ENCODE assay signal across 11 cellular contexts in genomic region chr19:4678881-4679379, GRCh38. TPM values are rescaled to one million over a fixed set of nuclear protein-coding genes. Genes with fewer than 3 reads are reported as not detected.
DNase-seq lines count a peak whose midpoint lies in the region; ATAC-seq and TF ChIP-seq lines count a peak whose summit lies in the region.
"Had no signal": no experiment of that assay in that cellular context is flagged by ENCODE, and none has a peak within 500 bp of the region (broad histone marks: within the 10 kb centered on the region; RNA-seq: fewer than 3 reads in every experiment).

No MANE protein-coding gene starts in this region.

- H3K79me2 ChIP-seq in SK-N-SH (ENCODE audit: insufficient read depth), result no peaks in the 10 kb centered on the region

- no peaks in the 10 kb centered on the region for H3K9me3 ChIP-seq in SK-N-SH
- H3K9me3 ChIP-seq: pancreas had no signal

- peak; percentile 41 for DNase-seq in activated CD4-positive, alpha-beta T cell treated with anti-CD3 and anti-CD28 coated beads for 48 hours
- no peak for DNase-seq in activated CD4-positive, alpha-beta T cell treated with anti-CD3 and anti-CD28 coated beads, Interleukin-2, amount 10 ng/mL, durations not matched to agents 7 days and 5 days
- DNase-seq in SK-N-SH, result peak; percentile 81
- peak; percentile 11 for DNase-seq in fibroblast of villous mesenchyme (ENCODE audit: low read depth)
- no peak for DNase-seq in stimulated activated effector memory CD8-positive, alpha-beta T cell treated with anti-CD3 and anti-CD28 coated beads, Interleukin-12 subunit alpha, Interleukin-12 subunit beta, amount 100 ng/mL, for 72 hours (ENCODE audit: low spot score in 2 of 2)
- no peak for DNase-seq in GM20000 (ENCODE audit: low spot score)
- DNase-seq in NCI-H2029 treated with DMSO at 0.1 percent for 48 hours (lab: John Stamatoyannopoulos, UW), result no peak
- DNase-seq: AML-193, pancreas had no signal

- TF ChIP-seq CTCF in SK-N-SH (IDR thresholded peaks at IDR 0.05) (no peak), fibroblast of villous mesenchyme (IDR thresholded peaks at IDR 0.05; ENCODE audit: insufficient read depth, low read depth, low read length) (no peak), GM20000 (IDR thresholded peaks at IDR 0.05; ENCODE audit: extremely low read depth, missing control alignments) (no peak)

- CTCF ChIA-PET in activated CD4-positive, alpha-beta T cell treated with anti-CD3 and anti-CD28 coated beads, Interleukin-2, amount 10 ng/mL, durations not matched to agents 7 days and 5 days (lab: Charles Lee), result no interaction called here
- CTCF ChIA-PET in SK-N-SH (lab: Yijun Ruan, JAX), result no interaction called here

- no peak overlapping the region for H3K27ac ChIP-seq in SK-N-SH (ENCODE audit: low read depth in 2 of 2, low read length in 1 of 2)
- H3K27ac ChIP-seq: pancreas had no signal

- H4K20me1 ChIP-seq in SK-N-SH (ENCODE audit: insufficient read depth), result no peaks in the 10 kb centered on the region

- H2AFZ ChIP-seq in SK-N-SH (ENCODE audit: low read depth), result no peak overlapping the region

- no peak overlapping the region for H3K4me2 ChIP-seq in SK-N-SH

- ATAC-seq in stimulated activated effector memory CD8-positive, alpha-beta T cell treated with anti-CD3 and anti-CD28 coated beads, Interleukin-12 subunit alpha, Interleukin-12 subunit beta, amount 100 ng/mL, for 72 hours, result peak; percentile 27
- ATAC-seq in GM18520 (IDR thresholded peaks at IDR 0.05; ENCODE audit: unreplicated experiment), result no peak
- ATAC-seq: pancreas had no signal

- H3K9ac ChIP-seq in SK-N-SH, result no peak overlapping the region

- no peaks in the 10 kb centered on the region for H3K4me1 ChIP-seq in SK-N-SH (ENCODE audit: control insufficient read depth in 1 of 2, insufficient read depth in 2 of 2, low read depth in 1 of 2, low read length in 1 of 2)
- H3K4me1 ChIP-seq: pancreas had no signal

- POLR2A ChIA-PET in activated CD4-positive, alpha-beta T cell treated with anti-CD3 and anti-CD28 coated beads, Interleukin-2, amount 10 ng/mL, durations not matched to agents 7 days and 5 days (lab: Charles Lee), result no interaction called here
- POLR2A ChIA-PET in SK-N-SH (lab: Yijun Ruan, JAX), result no interaction called here

- H3K4me3 ChIP-seq in SK-N-SH (ENCODE audit: low read depth in 2 of 2, low read length in 1 of 2) (no peak overlapping the region), fibroblast of villous mesenchyme (ENCODE audit: low read depth, low read length) (no peak overlapping the region)
- H3K4me3 ChIP-seq: pancreas had no signal

- H3K36me3 ChIP-seq in SK-N-SH (replicated peaks in 1 of 2; ENCODE audit: control insufficient read depth in 1 of 2, insufficient read depth in 2 of 2, low read length in 1 of 2), result peaks cover 17% of the 10 kb centered on the region in 2 experiments

- no peaks in the 10 kb centered on the region for H3K27me3 ChIP-seq in SK-N-SH (ENCODE audit: insufficient read depth)
- H3K27me3 ChIP-seq: pancreas had no signal

- no peak for TF ChIP-seq EP300 in SK-N-SH (IDR thresholded peaks at IDR 0.05; ENCODE audit: borderline replicate concordance in 1 of 2, low read depth in 1 of 2, low read length in 1 of 2)

- 84% methylated on average over 20 of the region's 20 CpGs for WGBS in SK-N-SH (ENCODE audit: low lambda C conversion rate)

- H3F3A ChIP-seq in SK-N-SH (replicated peaks; ENCODE audit: insufficient read depth), result peaks cover 4% of the 10 kb centered on the region

- no peak for TF ChIP-seq RAD21 in SK-N-SH (IDR thresholded peaks at IDR 0.05; ENCODE audit: low read length)

- no peak overlapping the region for H3K27ac Mint-ChIP-seq in activated CD4-positive, alpha-beta T cell treated with anti-CD3 and anti-CD28 coated beads, Interleukin-2, amount 10 ng/mL, durations not matched to agents 7 days and 5 days
- no peak overlapping the region for H3K27ac Mint-ChIP-seq in stimulated activated effector memory CD8-positive, alpha-beta T cell treated with anti-CD3 and anti-CD28 coated beads, Interleukin-12 subunit alpha, Interleukin-12 subunit beta, amount 100 ng/mL, for 72 hours
- H3K27ac Mint-ChIP-seq: stimulated activated naive CD8-positive, alpha-beta T cell treated with anti-CD3 and anti-CD28 coated beads, Interleukin-15, Interleukin-2, amounts not matched to agents 100 ng/mL and 50 ng/mL, for 24 hours had no signal

- peaks cover 18% of the 10 kb centered on the region for H3K36me3 Mint-ChIP-seq in activated CD4-positive, alpha-beta T cell treated with anti-CD3 and anti-CD28 coated beads, Interleukin-2, amount 10 ng/mL, durations not matched to agents 7 days and 5 days (ENCODE audit: low read depth)
- peaks cover 72% of the 10 kb centered on the region for H3K36me3 Mint-ChIP-seq in stimulated activated effector memory CD8-positive, alpha-beta T cell treated with anti-CD3 and anti-CD28 coated beads, Interleukin-12 subunit alpha, Interleukin-12 subunit beta, amount 100 ng/mL, for 72 hours

- H3K9me3 Mint-ChIP-seq in activated CD4-positive, alpha-beta T cell treated with anti-CD3 and anti-CD28 coated beads, Interleukin-2, amount 10 ng/mL, durations not matched to agents 7 days and 5 days, result no peaks in the 10 kb centered on the region
- H3K9me3 Mint-ChIP-seq in stimulated activated effector memory CD8-positive, alpha-beta T cell treated with anti-CD3 and anti-CD28 coated beads, Interleukin-12 subunit alpha, Interleukin-12 subunit beta, amount 100 ng/mL, for 72 hours, result no peaks in the 10 kb centered on the region
- H3K9me3 Mint-ChIP-seq: stimulated activated naive CD8-positive, alpha-beta T cell treated with anti-CD3 and anti-CD28 coated beads, Interleukin-15, Interleukin-2, amounts not matched to agents 100 ng/mL and 50 ng/mL, for 24 hours had no signal

- no peak overlapping the region for H3K4me3 Mint-ChIP-seq in activated CD4-positive, alpha-beta T cell treated with anti-CD3 and anti-CD28 coated beads, Interleukin-2, amount 10 ng/mL, durations not matched to agents 7 days and 5 days
- H3K4me3 Mint-ChIP-seq in stimulated activated effector memory CD8-positive, alpha-beta T cell treated with anti-CD3 and anti-CD28 coated beads, Interleukin-12 subunit alpha, Interleukin-12 subunit beta, amount 100 ng/mL, for 72 hours, result no peak overlapping the region
- H3K4me3 Mint-ChIP-seq: stimulated activated naive CD8-positive, alpha-beta T cell treated with anti-CD3 and anti-CD28 coated beads, Interleukin-15, Interleukin-2, amounts not matched to agents 100 ng/mL and 50 ng/mL, for 24 hours had no signal

- no peaks in the 10 kb centered on the region for H3K4me1 Mint-ChIP-seq in activated CD4-positive, alpha-beta T cell treated with anti-CD3 and anti-CD28 coated beads, Interleukin-2, amount 10 ng/mL, durations not matched to agents 7 days and 5 days
- no peaks in the 10 kb centered on the region for H3K4me1 Mint-ChIP-seq in stimulated activated effector memory CD8-positive, alpha-beta T cell treated with anti-CD3 and anti-CD28 coated beads, Interleukin-12 subunit alpha, Interleukin-12 subunit beta, amount 100 ng/mL, for 72 hours

- no peaks in the 10 kb centered on the region for H3K27me3 Mint-ChIP-seq in activated CD4-positive, alpha-beta T cell treated with anti-CD3 and anti-CD28 coated beads, Interleukin-2, amount 10 ng/mL, durations not matched to agents 7 days and 5 days
- H3K27me3 Mint-ChIP-seq: stimulated activated naive CD8-positive, alpha-beta T cell treated with anti-CD3 and anti-CD28 coated beads, Interleukin-15, Interleukin-2, amounts not matched to agents 100 ng/mL and 50 ng/mL, for 24 hours had no signal

- no peaks in the 10 kb centered on the region for H3K9me2 ChIP-seq in SK-N-SH

TF ChIP-seq in SK-N-SH, 30 proteins besides CTCF, POLR2A, EP300 and RAD21 (continues in another document):
- TF ChIP-seq USF2 (IDR thresholded peaks at IDR 0.05; ENCODE audit: borderline replicate concordance, low read depth, low read length), result no peak

RNA-seq across cellular contexts. Expression of gene MYDGF, which starts 8.8 kb away (rescaled TPM):
- 10 to 100 TPM; 36.2 to 45.3 TPM for total RNA-seq in activated CD4-positive, alpha-beta T cell treated with anti-CD3 and anti-CD28 coated beads, Interleukin-2, amount 10 ng/mL, durations not matched to agents 7 days and 5 days
- polyA plus RNA-seq in SK-N-SH (2012; rRNA removed), result 188 and 312 TPM in 2 replicates
- polyA plus RNA-seq in SK-N-SH (2012; cell fraction: cytosol; rRNA removed), result 180 and 229 TPM in 2 replicates
- polyA plus RNA-seq in SK-N-SH (2012; cell fraction: nucleus; rRNA removed), result 153 and 184 TPM in 2 replicates
- 179 and 205 TPM in 2 replicates for total RNA-seq in fibroblast of villous mesenchyme

RNA-seq across cellular contexts. Expression of gene TNFAIP8L1, which starts 39.6 kb away (rescaled TPM):
- 10 to 100 TPM; 19.6 to 21.9 TPM for total RNA-seq in activated CD4-positive, alpha-beta T cell treated with anti-CD3 and anti-CD28 coated beads, Interleukin-2, amount 10 ng/mL, durations not matched to agents 7 days and 5 days
- 5.7 and 6.4 TPM in 2 replicates for polyA plus RNA-seq in SK-N-SH (2012; rRNA removed)
- polyA plus RNA-seq in SK-N-SH (2012; cell fraction: cytosol; rRNA removed), result 4.6 and 6.5 TPM in 2 replicates
- 3.5 and 4.0 TPM in 2 replicates for polyA plus RNA-seq in SK-N-SH (2012; cell fraction: nucleus; rRNA removed)
- 4.2 and 4.3 TPM in 2 replicates for total RNA-seq in fibroblast of villous mesenchyme

RNA-seq across cellular contexts. Expression of gene DPP9, which starts 44.7 kb away (rescaled TPM):
- total RNA-seq in activated CD4-positive, alpha-beta T cell treated with anti-CD3 and anti-CD28 coated beads, Interleukin-2, amount 10 ng/mL, durations not matched to agents 7 days and 5 days, result 10 to 100 TPM; 70.5 to 79.3 TPM
- 10.5 and 17.1 TPM in 2 replicates for polyA plus RNA-seq in SK-N-SH (2012; rRNA removed)
- polyA plus RNA-seq in SK-N-SH (2012; cell fraction: cytosol; rRNA removed), result 9.7 and 13.3 TPM in 2 replicates
- 30.9 and 49.1 TPM in 2 replicates for polyA plus RNA-seq in SK-N-SH (2012; cell fraction: nucleus; rRNA removed)
- total RNA-seq in fibroblast of villous mesenchyme, result 30.7 and 47.0 TPM in 2 replicates

Comparison
In these comparisons a context has a peak if more than half of its experiments do, and no peak if none do; other contexts are left out.
1. DNase-seq: peak in activated CD4-positive, alpha-beta T cell treated with anti-CD3 and anti-CD28 coated beads for 48 hours (single experiment), SK-N-SH (single experiment) and fibroblast of villous mesenchyme (single experiment); none in activated CD4-positive, alpha-beta T cell treated with anti-CD3 and anti-CD28 coated beads, Interleukin-2, amount 10 ng/mL, durations not matched to agents 7 days and 5 days (single experiment), stimulated activated effector memory CD8-positive, alpha-beta T cell treated with anti-CD3 and anti-CD28 coated beads, Interleukin-12 subunit alpha, Interleukin-12 subunit beta, amount 100 ng/mL, for 72 hours (0 of 2), GM20000 (single experiment) and NCI-H2029 treated with DMSO at 0.1 percent for 48 hours (single experiment).